In genomic region chr3:105157016-105157765, GRCh38 we compare ENCODE assay signal across 25 cellular contexts.
"Had no signal": no experiment of that assay in that cellular context is flagged by ENCODE, and none has a peak within 500 bp of the region (broad histone marks: within the 10 kb centered on the region; RNA-seq: fewer than 3 reads in every experiment).

No MANE protein-coding gene starts in this region.

- H3K4me3 Mint-ChIP-seq: activated CD4-positive, alpha-beta memory T cell treated with anti-CD3 and anti-CD28 coated beads, Interleukin-2, amount 10 ng/mL, durations not matched to agents 7 days and 5 days; activated CD4-positive, alpha-beta T cell treated with anti-CD3 and anti-CD28 coated beads, Interleukin-2, amount 10 ng/mL, durations not matched to agents 24 days and 14 days; activated CD8-positive, alpha-beta memory T cell treated with anti-CD3 and anti-CD28 coated beads, Interleukin-2, amount 10 ng/mL, durations not matched to agents 7 days and 5 days; activated naive CD8-positive, alpha-beta T cell treated with anti-CD3 and anti-CD28 coated beads, Interleukin-2, amount 50 U/mL, for 24 hours; activated T-helper 1 cell treated with anti-CD3 and anti-CD28 coated beads, Interleukin-12 subunit alpha, Interleukin-12 subunit beta, Interleukin-2, Interleukin-4 antibody, amounts not matched to agents 30 ng/mL and 10 ng/mL and 1 ng/mL, durations not matched to agents 14 hours and 24 hours and 36 hours; memory B cell; natural killer cell treated with Interleukin-12 subunit alpha and Interleukin-12 subunit beta and Interleukin-15 and Interleukin-18, amount 100 ng/mL, for 72 hours; stimulated activated effector memory CD8-positive, alpha-beta T cell treated with anti-CD3 and anti-CD28 coated beads, Interleukin-12 subunit alpha, Interleukin-12 subunit beta, amount 100 ng/mL, for 72 hours; stimulated activated naive CD8-positive, alpha-beta T cell treated with anti-CD3 and anti-CD28 coated beads, Interleukin-15, amount 100 ng/mL, for 72 hours; T-helper 17 cell had no signal

- H3K4me1 ChIP-seq: uterus had no signal

- H3K4me3 ChIP-seq: body of pancreas, cardiac muscle cell, heart left ventricle, uterus had no signal

- H3K27me3 Mint-ChIP-seq: activated CD4-positive, alpha-beta memory T cell treated with anti-CD3 and anti-CD28 coated beads, Interleukin-2, amount 10 ng/mL, durations not matched to agents 7 days and 5 days; activated CD4-positive, alpha-beta T cell treated with anti-CD3 and anti-CD28 coated beads, Interleukin-2, amount 10 ng/mL, durations not matched to agents 24 days and 14 days; activated CD8-positive, alpha-beta memory T cell treated with anti-CD3 and anti-CD28 coated beads, Interleukin-2, amount 10 ng/mL, durations not matched to agents 7 days and 5 days; memory B cell; natural killer cell treated with Interleukin-12 subunit alpha and Interleukin-12 subunit beta and Interleukin-15 and Interleukin-18, amount 100 ng/mL, for 72 hours had no signal

- FAIRE-seq: endometrium, islet of Langerhans had no signal

- H3K9me3 Mint-ChIP-seq: activated CD4-positive, alpha-beta memory T cell treated with anti-CD3 and anti-CD28 coated beads, Interleukin-2, amount 10 ng/mL, durations not matched to agents 7 days and 5 days; activated CD4-positive, alpha-beta T cell treated with anti-CD3 and anti-CD28 coated beads, Interleukin-2, amount 10 ng/mL, durations not matched to agents 24 days and 14 days; activated naive CD8-positive, alpha-beta T cell treated with anti-CD3 and anti-CD28 coated beads, Interleukin-2, amount 50 U/mL, for 24 hours; activated T-helper 1 cell treated with anti-CD3 and anti-CD28 coated beads, Interleukin-12 subunit alpha, Interleukin-12 subunit beta, Interleukin-2, Interleukin-4 antibody, amounts not matched to agents 30 ng/mL and 10 ng/mL and 1 ng/mL, durations not matched to agents 14 hours and 24 hours and 36 hours; memory B cell; natural killer cell treated with Interleukin-12 subunit alpha and Interleukin-12 subunit beta and Interleukin-15 and Interleukin-18, amount 100 ng/mL, for 72 hours; stimulated activated effector memory CD8-positive, alpha-beta T cell treated with anti-CD3 and anti-CD28 coated beads, Interleukin-12 subunit alpha, Interleukin-12 subunit beta, amount 100 ng/mL, for 72 hours; stimulated activated naive CD8-positive, alpha-beta T cell treated with anti-CD3 and anti-CD28 coated beads, Interleukin-15, amount 100 ng/mL, for 72 hours had no signal

- H3K4me1 Mint-ChIP-seq: activated CD4-positive, alpha-beta memory T cell treated with anti-CD3 and anti-CD28 coated beads, Interleukin-2, amount 10 ng/mL, durations not matched to agents 7 days and 5 days; activated CD4-positive, alpha-beta T cell treated with anti-CD3 and anti-CD28 coated beads, Interleukin-2, amount 10 ng/mL, durations not matched to agents 24 days and 14 days; activated CD8-positive, alpha-beta memory T cell treated with anti-CD3 and anti-CD28 coated beads, Interleukin-2, amount 10 ng/mL, durations not matched to agents 7 days and 5 days; activated naive CD8-positive, alpha-beta T cell treated with anti-CD3 and anti-CD28 coated beads, Interleukin-2, amount 50 U/mL, for 24 hours; memory B cell; stimulated activated effector memory CD8-positive, alpha-beta T cell treated with anti-CD3 and anti-CD28 coated beads, Interleukin-12 subunit alpha, Interleukin-12 subunit beta, amount 100 ng/mL, for 72 hours; stimulated activated naive CD8-positive, alpha-beta T cell treated with anti-CD3 and anti-CD28 coated beads, Interleukin-15, amount 100 ng/mL, for 72 hours; T-helper 17 cell had no signal

- H3K36me3 Mint-ChIP-seq: activated CD8-positive, alpha-beta memory T cell treated with anti-CD3 and anti-CD28 coated beads, Interleukin-2, amount 10 ng/mL, durations not matched to agents 7 days and 5 days; memory B cell; natural killer cell treated with Interleukin-12 subunit alpha and Interleukin-12 subunit beta and Interleukin-15 and Interleukin-18, amount 100 ng/mL, for 72 hours; stimulated activated effector memory CD8-positive, alpha-beta T cell treated with anti-CD3 and anti-CD28 coated beads, Interleukin-12 subunit alpha, Interleukin-12 subunit beta, amount 100 ng/mL, for 72 hours had no signal

- H3K9me3 ChIP-seq: body of pancreas, heart left ventricle, uterus had no signal

- H3K27me3 ChIP-seq: body of pancreas, cardiac muscle cell, heart left ventricle, uterus had no signal

- DNase-seq: activated CD4-positive, alpha-beta memory T cell treated with anti-CD3 and anti-CD28 coated beads, Interleukin-2, amount 10 ng/mL, durations not matched to agents 7 days and 5 days; activated CD4-positive, alpha-beta T cell treated with anti-CD3 and anti-CD28 coated beads, Interleukin-2, amount 10 ng/mL, durations not matched to agents 24 days and 14 days; activated CD8-positive, alpha-beta memory T cell treated with anti-CD3 and anti-CD28 coated beads, Interleukin-2, amount 10 ng/mL, durations not matched to agents 7 days and 5 days; activated gamma-delta T cell; activated naive CD4-positive, alpha-beta T cell treated with anti-CD3 and anti-CD28 coated beads, Interleukin-2, amount 50 U/mL, for 16 hours; activated naive CD8-positive, alpha-beta T cell treated with anti-CD3 and anti-CD28 coated beads, Interleukin-2, amount 50 U/mL, for 24 hours; activated T-cell treated with anti-CD3 and anti-CD28 coated beads for 4 hours; body of pancreas; cortex of kidney; heart left ventricle; occipital lobe; posterior cingulate gyrus; small intestine; stimulated activated CD4-positive, alpha-beta T cell treated with anti-CD3 and anti-CD28 coated beads, Interleukin-2, amount 100 ng/mL, for 24 hours; stimulated activated naive CD8-positive, alpha-beta T cell treated with anti-CD3 and anti-CD28 coated beads, Interleukin-15, amount 100 ng/mL, for 72 hours; T-helper 17 cell; uterus had no signal

- H3K27ac Mint-ChIP-seq: activated CD4-positive, alpha-beta memory T cell treated with anti-CD3 and anti-CD28 coated beads, Interleukin-2, amount 10 ng/mL, durations not matched to agents 7 days and 5 days; activated CD4-positive, alpha-beta T cell treated with anti-CD3 and anti-CD28 coated beads, Interleukin-2, amount 10 ng/mL, durations not matched to agents 24 days and 14 days; activated CD8-positive, alpha-beta memory T cell treated with anti-CD3 and anti-CD28 coated beads, Interleukin-2, amount 10 ng/mL, durations not matched to agents 7 days and 5 days; activated naive CD8-positive, alpha-beta T cell treated with anti-CD3 and anti-CD28 coated beads, Interleukin-2, amount 50 U/mL, for 24 hours; activated T-helper 1 cell treated with anti-CD3 and anti-CD28 coated beads, Interleukin-12 subunit alpha, Interleukin-12 subunit beta, Interleukin-2, Interleukin-4 antibody, amounts not matched to agents 30 ng/mL and 10 ng/mL and 1 ng/mL, durations not matched to agents 14 hours and 24 hours and 36 hours; memory B cell; natural killer cell treated with Interleukin-12 subunit alpha and Interleukin-12 subunit beta and Interleukin-15 and Interleukin-18, amount 100 ng/mL, for 72 hours; stimulated activated effector memory CD8-positive, alpha-beta T cell treated with anti-CD3 and anti-CD28 coated beads, Interleukin-12 subunit alpha, Interleukin-12 subunit beta, amount 100 ng/mL, for 72 hours; stimulated activated naive CD8-positive, alpha-beta T cell treated with anti-CD3 and anti-CD28 coated beads, Interleukin-15, amount 100 ng/mL, for 72 hours; T-helper 17 cell had no signal

- ATAC-seq: activated CD8-positive, alpha-beta memory T cell treated with anti-CD3 and anti-CD28 coated beads, Interleukin-2, amount 10 ng/mL, durations not matched to agents 7 days and 5 days; activated naive CD8-positive, alpha-beta T cell treated with anti-CD3 and anti-CD28 coated beads, Interleukin-2, amount 50 U/mL, for 24 hours; body of pancreas; heart left ventricle; natural killer cell treated with Interleukin-12 subunit alpha and Interleukin-12 subunit beta and Interleukin-15 and Interleukin-18, amount 100 ng/mL, for 72 hours; sciatic nerve; stimulated activated effector memory CD8-positive, alpha-beta T cell treated with anti-CD3 and anti-CD28 coated beads, Interleukin-12 subunit alpha, Interleukin-12 subunit beta, amount 100 ng/mL, for 72 hours; stimulated activated naive CD8-positive, alpha-beta T cell treated with anti-CD3 and anti-CD28 coated beads, Interleukin-15, amount 100 ng/mL, for 72 hours; T-helper 17 cell had no signal

- H3K27ac ChIP-seq: body of pancreas, cardiac muscle cell, heart left ventricle, uterus had no signal

- H3K36me3 ChIP-seq: cardiac muscle cell, heart left ventricle, uterus had no signal
